In the genomic region with DNA sequence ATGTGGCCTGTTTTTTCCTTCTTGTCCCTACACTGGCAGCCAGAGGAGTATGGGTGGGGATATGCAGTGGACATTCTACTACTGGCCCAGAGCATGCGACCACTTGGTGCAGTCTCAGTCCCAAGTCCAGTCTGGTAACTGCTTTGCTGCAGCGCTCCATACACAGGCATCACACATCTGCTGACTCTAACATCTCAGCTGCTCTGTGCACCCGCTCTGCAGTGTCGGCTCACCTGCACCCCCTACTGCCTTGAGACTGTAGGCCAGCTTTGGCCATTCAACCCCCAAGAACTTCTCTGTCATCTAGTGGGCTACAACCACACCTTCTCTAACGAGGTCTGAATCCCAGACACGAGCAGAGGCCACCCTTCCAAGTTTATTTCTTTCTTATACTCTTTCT, we compare ENCODE assay signal across 9 cellular contexts. TPM values are rescaled to one million over a fixed set of nuclear protein-coding genes. Genes with fewer than 3 reads are reported as not detected.
DNase-seq lines count a peak whose midpoint lies in the region; ATAC-seq, FAIRE-seq and TF ChIP-seq lines count a peak whose summit lies in the region.
"Had no signal": no experiment of that assay in that cellular context is flagged by ENCODE, and none has a peak within 500 bp of the region (broad histone marks: within the 10 kb centered on the region; RNA-seq: fewer than 3 reads in every experiment).

No MANE protein-coding gene starts in this region.

- no peak for FAIRE-seq in RCC 7860 (lab: Jason Lieb, UNC)

- H3K9me3 ChIP-seq in DOHH2 (ENCODE audit: control insufficient read depth, insufficient read depth, low read length) (no peaks in the 10 kb centered on the region), Karpas-422 (ENCODE audit: low read length) (no peaks in the 10 kb centered on the region), uterus (no peaks in the 10 kb centered on the region)
- H3K9me3 ChIP-seq in effector memory CD4-positive, alpha-beta T cell (ENCODE audit: control insufficient read depth, low read length), result no peaks in the 10 kb centered on the region

- no peaks in the 10 kb centered on the region for H3F3A ChIP-seq in DOHH2 (ENCODE audit: control insufficient read depth, insufficient read depth)

- H4K20me1 ChIP-seq in DOHH2 (ENCODE audit: control insufficient read depth, insufficient read depth, low read depth, low read length) (no peaks in the 10 kb centered on the region), Karpas-422 (ENCODE audit: insufficient read depth, low read depth, low read length) (no peaks in the 10 kb centered on the region)

- TF ChIP-seq CTCF in DOHH2 (IDR thresholded peaks at IDR 0.05; ENCODE audit: low read depth, low read length, poor library complexity, severe bottlenecking), result peak; percentile 48
- TF ChIP-seq CTCF in uterus (IDR thresholded peaks at IDR 0.05), result no peak

- H3K27ac ChIP-seq in DOHH2 (ENCODE audit: low read depth, low read length) (no peak overlapping the region), Karpas-422 (ENCODE audit: low read length) (no peak overlapping the region), uterus (no peak overlapping the region)
- H3K27ac ChIP-seq in effector memory CD4-positive, alpha-beta T cell (ENCODE audit: insufficient read depth, low read length, poor library complexity, severe bottlenecking), result no peak overlapping the region
- H3K27ac ChIP-seq: HL-60 had no signal

- peak; percentile 81 for DNase-seq in Karpas-422
- DNase-seq in erythroblast (lab: John Stamatoyannopoulos, UW), result peak; percentile 3 to 8
- DNase-seq in uterus, result no peak
- DNase-seq in effector memory CD4-positive, alpha-beta T cell, result no peak
- DNase-seq in RCC 7860 (ENCODE audit: low spot score), result no peak

- H2AFZ ChIP-seq in Karpas-422 (ENCODE audit: low read length), result no peak overlapping the region

- H3K4me2 ChIP-seq in DOHH2 (ENCODE audit: low read length) (no peak overlapping the region), Karpas-422 (ENCODE audit: low read depth, low read length, poor library complexity, severe bottlenecking) (no peak overlapping the region)

- H3K4me1 ChIP-seq in DOHH2 (ENCODE audit: control insufficient read depth, low read length) (no peaks in the 10 kb centered on the region), Karpas-422 (ENCODE audit: low read length) (no peaks in the 10 kb centered on the region), uterus (no peaks in the 10 kb centered on the region)
- H3K4me1 ChIP-seq in effector memory CD4-positive, alpha-beta T cell (ENCODE audit: control insufficient read depth, insufficient read depth, low read length, poor library complexity, severe bottlenecking), result no peaks in the 10 kb centered on the region

- H3K36me3 ChIP-seq in DOHH2 (ENCODE audit: control insufficient read depth, low read length), result no peaks in the 10 kb centered on the region
- no peaks in the 10 kb centered on the region for H3K36me3 ChIP-seq in Karpas-422 (ENCODE audit: insufficient read depth, low read length)
- H3K36me3 ChIP-seq in uterus, result no peaks in the 10 kb centered on the region
- H3K36me3 ChIP-seq in effector memory CD4-positive, alpha-beta T cell (ENCODE audit: control insufficient read depth, insufficient read depth, low read length), result no peaks in the 10 kb centered on the region

- no peak overlapping the region for H3K9ac ChIP-seq in Karpas-422 (ENCODE audit: low read length)

- intact Hi-C loops in uterus (cut with DNase I; ENCODE audit: low total_unique reads), result no loop called here

- ATAC-seq in GM21447 (IDR thresholded peaks at IDR 0.05; ENCODE audit: unreplicated experiment) (peak; percentile 70), HG02973 (IDR thresholded peaks at IDR 0.05; ENCODE audit: unreplicated experiment) (no peak)

- TF ChIP-seq POLR2A in erythroblast (IDR thresholded peaks at IDR 0.05; ENCODE audit: low read length) (no peak), uterus (IDR thresholded peaks at IDR 0.05) (no peak)

- H3K4me3 ChIP-seq in DOHH2 (ENCODE audit: low read length), result no peak overlapping the region
- no peak overlapping the region for H3K4me3 ChIP-seq in Karpas-422 (ENCODE audit: low read length)
- H3K4me3 ChIP-seq in uterus, result no peak overlapping the region
- H3K4me3 ChIP-seq in effector memory CD4-positive, alpha-beta T cell (ENCODE audit: insufficient read depth, low read depth, low read length, poor library complexity, severe bottlenecking), result no peak overlapping the region

- H3K79me2 ChIP-seq in DOHH2 (ENCODE audit: control insufficient read depth, low read length) (no peaks in the 10 kb centered on the region), Karpas-422 (ENCODE audit: low read length) (no peaks in the 10 kb centered on the region)

- H3K9me2 ChIP-seq in DOHH2 (replicated peaks; ENCODE audit: control insufficient read depth, low read length) (no peaks in the 10 kb centered on the region), Karpas-422 (replicated peaks; ENCODE audit: insufficient read depth, low read length) (no peaks in the 10 kb centered on the region)

- H3K27me3 ChIP-seq in DOHH2 (ENCODE audit: control insufficient read depth, low read length) (no peaks in the 10 kb centered on the region), Karpas-422 (ENCODE audit: low read length) (0 out of 2 replicates have a peak, but pooled peaks cover 3% of the 10 kb centered on the region), uterus (no peaks in the 10 kb centered on the region)
- H3K27me3 ChIP-seq in effector memory CD4-positive, alpha-beta T cell (replicated peaks; ENCODE audit: control insufficient read depth, insufficient read depth, low read length, poor library complexity, severe bottlenecking), result no peaks in the 10 kb centered on the region

RNA-seq across cellular contexts. Expression of a gene that starts 46.4 kb away (rescaled TPM):
- total RNA-seq in Karpas-422 (2014; rRNA removed; shearing (Covaris generic); ENCODE audit: low replicate concordance), result not detected in 2 replicates
- total RNA-seq in uterus, result not detected

Comparison
In these comparisons a context has a peak if more than half of its experiments do, and no peak if none do; other contexts are left out.
1. DNase-seq: peak in Karpas-422 (single experiment) and erythroblast (2 of 2); none in uterus (0 of 2), effector memory CD4-positive, alpha-beta T cell (0 of 3) and RCC 7860 (single experiment).